In genomic region chr13:113880651-113881611, GRCh38 we compare ENCODE assay signal across 10 cellular contexts. TPM values are rescaled to one million over a fixed set of nuclear protein-coding genes. Genes with fewer than 3 reads are reported as not detected.
DNase-seq lines count a peak whose midpoint lies in the region; ATAC-seq and TF ChIP-seq lines count a peak whose summit lies in the region.
"Had no signal": no experiment of that assay in that cellular context is flagged by ENCODE, and none has a peak within 500 bp of the region (broad histone marks: within the 10 kb centered on the region; RNA-seq: fewer than 3 reads in every experiment).

No MANE protein-coding gene starts in this region.

- H3K27ac Mint-ChIP-seq in activated naive CD8-positive, alpha-beta T cell treated with anti-CD3 and anti-CD28 coated beads, Interleukin-2, amount 50 U/mL, for 24 hours, result no peak overlapping the region
- H3K27ac Mint-ChIP-seq in stimulated activated memory B cell treated with anti-CD40 and anti-IgM and Interleukin-4, amounts not matched to agents 10 μg/mL and 1 μg/mL and 100 μg/mL, for 72 hours, result peak overlapping the region; percentile 53

- H2BK20ac ChIP-seq in IMR-90 (ENCODE audit: low read depth, low read length), result peak overlapping the region; percentile 38

- H3K23ac ChIP-seq in IMR-90 (ENCODE audit: low read depth, low read length), result 0 out of 2 replicates have a peak overlapping the region, but pooled peaks have one; percentile 35

- POLR2A ChIA-PET in IMR-90 (lab: Charles Lee; ENCODE audit: unreplicated experiment), result no interaction called here

- H2BK120ac ChIP-seq in IMR-90 (ENCODE audit: low read depth, low read length), result peak overlapping the region; percentile 51

- H4K8ac ChIP-seq in IMR-90 (ENCODE audit: low read depth in 2 of 2, low read length in 2 of 2), result no peak overlapping the region; a peak in 1 of 4 replicates

- H2AFZ ChIP-seq in IMR-90 (replicated peaks; ENCODE audit: low read length, poor library complexity), result no peak overlapping the region

- TF ChIP-seq POLR2A in IMR-90 (IDR thresholded peaks at IDR 0.05; ENCODE audit: low read depth, low read length), result no peak

- no peak overlapping the region for H3K9ac ChIP-seq in IMR-90 (ENCODE audit: low read depth, low read length)

- H4K20me1 ChIP-seq in IMR-90 (ENCODE audit: insufficient read depth, low read length), result no peaks in the 10 kb centered on the region

- H3K56ac ChIP-seq in IMR-90 (ENCODE audit: extremely low read depth, insufficient read depth, low read length), result no peak overlapping the region

- peaks cover 16% of the 10 kb centered on the region for H3K4me1 ChIP-seq in IMR-90 (ENCODE audit: control insufficient read depth, insufficient read depth, low read length)

- H2BK15ac ChIP-seq in IMR-90 (ENCODE audit: low read depth, low read length), result peak overlapping the region; percentile 67; the same call in 1 of the 3 replicates

- peak overlapping the region; percentile 3 for H2BK5ac ChIP-seq in IMR-90 (ENCODE audit: low read depth, low read length, poor library complexity, severe bottlenecking)

- peak overlapping the region; percentile 21; the same call in 1 of the 2 replicates for H3K18ac ChIP-seq in IMR-90 (ENCODE audit: low read depth, low read length)

- no peaks in the 10 kb centered on the region for H3K79me1 ChIP-seq in IMR-90 (ENCODE audit: low read depth in 1 of 2, low read length in 2 of 2)

- ATAC-seq in IMR-90 (ENCODE audit: low read depth), result no peak; the same call in 1 of the 2 replicates
- ATAC-seq in activated naive CD8-positive, alpha-beta T cell treated with anti-CD3 and anti-CD28 coated beads, Interleukin-2, amount 50 U/mL, for 24 hours, result peak; percentile 41
- ATAC-seq in stimulated activated memory B cell treated with anti-CD40 and anti-IgM and Interleukin-4, amounts not matched to agents 10 μg/mL and 1 μg/mL and 100 μg/mL, for 72 hours, result peak; percentile 68
- ATAC-seq in HG02973 (IDR thresholded peaks at IDR 0.05; ENCODE audit: unreplicated experiment), result no peak

- intact Hi-C loops in IMR-90 (cut with micrococcal nuclease), result no loop called here

- H3K9me3 ChIP-seq in IMR-90 (ENCODE audit: control insufficient read depth, insufficient read depth, low read length), result no peaks in the 10 kb centered on the region

- peak overlapping the region; percentile 61 for H2AK5ac ChIP-seq in IMR-90 (ENCODE audit: low read depth, low read length)

- no peak overlapping the region for H3K27ac ChIP-seq in IMR-90 (ENCODE audit: insufficient read depth, low read length)

- dilution Hi-C loops in IMR-90 (cut with HindIII; ENCODE audit: low sequenced_read_pairs, unreplicated experiment), result no loop called here

- peak overlapping the region; percentile 26 for H2AK9ac ChIP-seq in IMR-90 (replicated peaks; ENCODE audit: low read depth, low read length, poor library complexity)

- peak overlapping the region; percentile 49; the same call in 1 of the 2 replicates for H3K14ac ChIP-seq in IMR-90 (replicated peaks; ENCODE audit: low read depth, low read length)

- no TSS peak for BruUV-seq in IMR-90 (replicated peaks; lab: Mats Ljungman, UMichigan)

- H3K36me3 Mint-ChIP-seq in activated naive CD8-positive, alpha-beta T cell treated with anti-CD3 and anti-CD28 coated beads, Interleukin-2, amount 50 U/mL, for 24 hours (ENCODE audit: low read depth), result peaks cover 2% of the 10 kb centered on the region
- H3K36me3 Mint-ChIP-seq in stimulated activated memory B cell treated with anti-CD40 and anti-IgM and Interleukin-4, amounts not matched to agents 10 μg/mL and 1 μg/mL and 100 μg/mL, for 72 hours, result peaks cover 2% of the 10 kb centered on the region

- CTCF ChIA-PET in IMR-90 (lab: Yijun Ruan, JAX), result no interaction called here

- in situ Hi-C loops in IMR-90 (cut with MboI; ENCODE audit: low sequenced_read_pairs), result no loop called here

- H4K5ac ChIP-seq in IMR-90 (ENCODE audit: low read depth, low read length), result no peak overlapping the region

- H3K4ac ChIP-seq in IMR-90 (ENCODE audit: low read depth, low read length), result peak overlapping the region; percentile 56

- H3K4me1 Mint-ChIP-seq in activated naive CD8-positive, alpha-beta T cell treated with anti-CD3 and anti-CD28 coated beads, Interleukin-2, amount 50 U/mL, for 24 hours, result peaks cover 23% of the 10 kb centered on the region
- peaks cover 15% of the 10 kb centered on the region for H3K4me1 Mint-ChIP-seq in stimulated activated memory B cell treated with anti-CD40 and anti-IgM and Interleukin-4, amounts not matched to agents 10 μg/mL and 1 μg/mL and 100 μg/mL, for 72 hours

- peaks cover 6% of the 10 kb centered on the region; the same call in 1 of the 2 replicates for H3K9me1 ChIP-seq in IMR-90 (ENCODE audit: insufficient read depth, low read length)

- H3K27me3 ChIP-seq in IMR-90 (ENCODE audit: control insufficient read depth, insufficient read depth, low read length), result no peaks in the 10 kb centered on the region

- H3K4me3 Mint-ChIP-seq in activated naive CD8-positive, alpha-beta T cell treated with anti-CD3 and anti-CD28 coated beads, Interleukin-2, amount 50 U/mL, for 24 hours, result no peak overlapping the region
- peak overlapping the region; percentile 31 for H3K4me3 Mint-ChIP-seq in stimulated activated memory B cell treated with anti-CD40 and anti-IgM and Interleukin-4, amounts not matched to agents 10 μg/mL and 1 μg/mL and 100 μg/mL, for 72 hours

- no peak overlapping the region for H3K4me2 ChIP-seq in IMR-90 (ENCODE audit: low read depth, low read length)

- WGBS in IMR-90 (ENCODE audit: extremely low coverage in 2 of 2, insufficient read length in 1 of 2), 2 experiments, result 86% methylated on average over 8 of the region's 17 CpGs; no CpG with 5 or more reads in 1 of the 2 experiments

- no peak overlapping the region for H3K4me3 ChIP-seq in IMR-90 (ENCODE audit: insufficient read depth, low read depth, low read length)

- no peak for TF ChIP-seq RAD21 in IMR-90 (IDR thresholded peaks at IDR 0.05; ENCODE audit: low read length)

- no peaks in the 10 kb centered on the region for H3K36me3 ChIP-seq in IMR-90 (ENCODE audit: control insufficient read depth, insufficient read depth, low read length)

- H3K27me3 Mint-ChIP-seq in activated naive CD8-positive, alpha-beta T cell treated with anti-CD3 and anti-CD28 coated beads, Interleukin-2, amount 50 U/mL, for 24 hours, result peaks cover under 1% of the 10 kb centered on the region
- peaks cover 87% of the 10 kb centered on the region for H3K27me3 Mint-ChIP-seq in stimulated activated memory B cell treated with anti-CD40 and anti-IgM and Interleukin-4, amounts not matched to agents 10 μg/mL and 1 μg/mL and 100 μg/mL, for 72 hours

- no peaks in the 10 kb centered on the region for H3K9me3 Mint-ChIP-seq in activated naive CD8-positive, alpha-beta T cell treated with anti-CD3 and anti-CD28 coated beads, Interleukin-2, amount 50 U/mL, for 24 hours
- H3K9me3 Mint-ChIP-seq in stimulated activated memory B cell treated with anti-CD40 and anti-IgM and Interleukin-4, amounts not matched to agents 10 μg/mL and 1 μg/mL and 100 μg/mL, for 72 hours, result peaks cover under 1% of the 10 kb centered on the region

- H4K91ac ChIP-seq in IMR-90 (ENCODE audit: insufficient read depth, low read depth, low read length), result peak overlapping the region; percentile 57; the same call in 1 of the 2 replicates

- TF ChIP-seq CTCF in IMR-90 (conservative IDR thresholded peaks at IDR 0.05; ENCODE audit: low read depth, low read length), result no peak

- DNase-seq in IMR-90 (no peak), islet precursor cell (peak; percentile 37), DMS114 treated with DMSO at 0.1 percent for 48 hours (lab: John Stamatoyannopoulos, UW; ENCODE audit: unreplicated experiment) (no peak), T-helper 2 cell (no peak), NCI-H524 (lab: John Stamatoyannopoulos, UW) (no peak)
- DNase-seq in activated naive CD8-positive, alpha-beta T cell treated with anti-CD3 and anti-CD28 coated beads, Interleukin-2, amount 50 U/mL, for 24 hours, result no peak
- DNase-seq: Kasumi-1, NCI-H446 treated with DMSO at 0.1 percent for 48 hours had no signal

TF ChIP-seq in IMR-90, 13 proteins besides CTCF, POLR2A, EP300 and RAD21:
- TF ChIP-seq MXI1 (IDR thresholded peaks at IDR 0.05; ENCODE audit: borderline replicate concordance, low read depth, low read length), result no peak
- no peak for TF ChIP-seq MAFK (IDR thresholded peaks at IDR 0.05; ENCODE audit: low read depth, low read length)
- TF ChIP-seq BHLHE40 (IDR thresholded peaks at IDR 0.05; ENCODE audit: low read depth, low read length), result no peak
- TF ChIP-seq RCOR1 (IDR thresholded peaks at IDR 0.05; ENCODE audit: insufficient replicate concordance, low read length), result no peak
- no peak for TF ChIP-seq NFE2L2 (IDR thresholded peaks at IDR 0.05; ENCODE audit: low read depth, low read length)
- TF ChIP-seq, protein P1, sequence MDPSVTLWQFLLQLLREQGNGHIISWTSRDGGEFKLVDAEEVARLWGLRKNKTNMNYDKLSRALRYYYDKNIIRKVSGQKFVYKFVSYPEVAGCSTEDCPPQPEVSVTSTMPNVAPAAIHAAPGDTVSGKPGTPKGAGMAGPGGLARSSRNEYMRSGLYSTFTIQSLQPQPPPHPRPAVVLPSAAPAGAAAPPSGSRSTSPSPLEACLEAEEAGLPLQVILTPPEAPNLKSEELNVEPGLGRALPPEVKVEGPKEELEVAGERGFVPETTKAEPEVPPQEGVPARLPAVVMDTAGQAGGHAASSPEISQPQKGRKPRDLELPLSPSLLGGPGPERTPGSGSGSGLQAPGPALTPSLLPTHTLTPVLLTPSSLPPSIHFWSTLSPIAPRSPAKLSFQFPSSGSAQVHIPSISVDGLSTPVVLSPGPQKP (IDR thresholded peaks at IDR 0.05; ENCODE audit: borderline replicate concordance, low read depth, low read length), result no peak
- no peak for TF ChIP-seq MAZ (IDR thresholded peaks at IDR 0.05; ENCODE audit: borderline replicate concordance, low read depth, low read length)
- no peak for TF ChIP-seq SMC3 (IDR thresholded peaks at IDR 0.05; ENCODE audit: low read depth, low read length)
- TF ChIP-seq FOS (IDR thresholded peaks at IDR 0.05; ENCODE audit: low read depth, low read length), result no peak
- TF ChIP-seq RFX5 (IDR thresholded peaks at IDR 0.05; ENCODE audit: low read depth, low read length), result no peak
- no peak for TF ChIP-seq CHD1 (IDR thresholded peaks at IDR 0.05; ENCODE audit: low read depth, low read length)
- TF ChIP-seq CEBPB (IDR thresholded peaks at IDR 0.05; ENCODE audit: low read depth, low read length), result no peak

RNA-seq across cellular contexts. Expression of gene GAS6, which starts 17.1 kb away (rescaled TPM):
- 212 and 220 TPM in 2 replicates for total RNA-seq in IMR-90 (2012; rRNA removed)
- 795 and 823 TPM in 2 replicates for polyA plus RNA-seq in IMR-90 (2012; rRNA removed)
- polyA plus RNA-seq in IMR-90 (2012; cell fraction: cytosol; rRNA removed), result 1,010 and 1,498 TPM in 2 replicates
- polyA plus RNA-seq in IMR-90 (2012; cell fraction: nucleus; rRNA removed; ENCODE audit: low replicate concordance), result 1,145 and 2,216 TPM in 2 replicates

Comparison
In these comparisons a context has a peak if more than half of its experiments do, and no peak if none do; other contexts are left out.
1. ATAC-seq: peak in activated naive CD8-positive, alpha-beta T cell treated with anti-CD3 and anti-CD28 coated beads, Interleukin-2, amount 50 U/mL, for 24 hours (single experiment) and stimulated activated memory B cell treated with anti-CD40 and anti-IgM and Interleukin-4, amounts not matched to agents 10 μg/mL and 1 μg/mL and 100 μg/mL, for 72 hours (single experiment); none in IMR-90 (single experiment) and HG02973 (single experiment).